Comparison of ENCODE assay signal across 8 cellular contexts in the genomic region with DNA sequence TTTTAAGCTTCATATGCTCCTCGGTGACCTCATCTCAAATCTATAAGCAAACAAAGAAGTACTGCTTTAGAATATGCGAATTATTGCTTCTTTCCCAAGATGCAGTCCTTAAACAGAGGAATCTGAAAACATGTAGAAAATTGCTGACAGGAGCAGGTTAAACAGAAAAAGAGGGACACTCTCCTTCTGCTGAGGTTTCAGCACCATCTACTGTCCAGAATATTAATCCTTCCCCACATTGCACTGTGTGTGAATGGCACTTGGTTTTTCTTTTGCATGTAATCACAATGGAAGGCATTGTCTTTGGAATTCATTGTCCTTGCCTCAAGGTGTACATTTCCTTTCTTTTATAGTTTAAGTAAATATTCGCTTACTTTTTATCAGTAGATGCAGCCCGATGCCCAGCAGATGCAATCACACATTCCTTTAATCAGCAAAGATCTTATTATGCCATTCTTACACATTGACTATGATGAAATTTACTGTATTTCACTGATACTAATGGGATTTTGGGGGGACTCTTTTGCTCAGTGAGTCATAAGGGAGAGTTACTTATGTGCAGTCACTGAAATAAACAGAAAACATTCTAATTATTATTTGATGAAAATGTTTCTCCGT.
A peak's percentile ranks its signal among the peaks of the same experiment; 100 is the strongest.
DNase-seq lines count a peak whose midpoint lies in the region; ATAC-seq, FAIRE-seq and TF ChIP-seq lines count a peak whose summit lies in the region.

No MANE protein-coding gene starts in this region.

- no peaks in the 10 kb centered on the region for H3K36me3 ChIP-seq in endothelial cell of umbilical vein (ENCODE audit: control insufficient read depth in 2 of 2, extremely low read depth in 1 of 2, insufficient read depth in 2 of 2, low read length in 2 of 2)
- H3K36me3 ChIP-seq in ovary = no peaks in the 10 kb centered on the region
- no peaks in the 10 kb centered on the region for H3K36me3 ChIP-seq in osteoblast (ENCODE audit: insufficient read depth, low read length)

- no peak overlapping the region for H3K27ac ChIP-seq in endothelial cell of umbilical vein (ENCODE audit: insufficient read depth, low read depth, low read length)
- no peak overlapping the region for H3K27ac ChIP-seq in ovary
- H3K27ac ChIP-seq in osteoblast (ENCODE audit: low read depth, low read length) = no peak overlapping the region

- TF ChIP-seq POLR2A in endothelial cell of umbilical vein (IDR thresholded peaks at IDR 0.05; ENCODE audit: low read depth, low read length) (no peak), ovary (IDR thresholded peaks at IDR 0.05) (no peak)

- H4K20me1 ChIP-seq in endothelial cell of umbilical vein (replicated peaks; ENCODE audit: control insufficient read depth, extremely low read depth, insufficient read depth, low read length) = no peaks in the 10 kb centered on the region
- no peaks in the 10 kb centered on the region for H4K20me1 ChIP-seq in osteoblast (ENCODE audit: insufficient read depth, low read length)

- BruUV-seq in endothelial cell of umbilical vein (replicated peaks; lab: Mats Ljungman, UMichigan) = no TSS peak

- no peak for TF ChIP-seq EP300 in ovary (IDR thresholded peaks at IDR 0.05)

- intact Hi-C loops in endothelial cell of umbilical vein (cut with micrococcal nuclease) (no loop called here), ovary (cut with DNase I) (no loop called here)

- peak; percentile 4 for FAIRE-seq in endothelial cell of umbilical vein (lab: Jason Lieb, UNC)

- no peak overlapping the region for H3K4me2 ChIP-seq in endothelial cell of umbilical vein (ENCODE audit: insufficient read depth, low read length)
- H3K4me2 ChIP-seq in osteoblast (ENCODE audit: insufficient read depth, low read length) = no peak overlapping the region

- TF ChIP-seq CTCF in endothelial cell of umbilical vein (IDR thresholded peaks at IDR 0.05; ENCODE audit: extremely low read depth in 1 of 2, insufficient read depth in 1 of 2, low read depth in 1 of 2, low read length in 2 of 2) (no peak), ovary (IDR thresholded peaks at IDR 0.05) (peak in 2 of 3 donors; percentile 13 to 25), osteoblast (IDR thresholded peaks at IDR 0.05; ENCODE audit: extremely low read depth, low read depth, low read length) (no peak)

- H3K27me3 ChIP-seq in endothelial cell of umbilical vein (ENCODE audit: control insufficient read depth in 2 of 2, insufficient read depth in 2 of 2, low read length in 2 of 2) (no peaks in the 10 kb centered on the region), ovary (no peaks in the 10 kb centered on the region), osteoblast (ENCODE audit: insufficient read depth, low read length) (no peaks in the 10 kb centered on the region)

- H3K9me3 ChIP-seq in endothelial cell of umbilical vein (replicated peaks; ENCODE audit: control insufficient read depth, insufficient read depth, low read length) (no peaks in the 10 kb centered on the region), ovary (no peaks in the 10 kb centered on the region), osteoblast (ENCODE audit: low read depth, low read length) (no peaks in the 10 kb centered on the region)

- no peaks in the 10 kb centered on the region for H3K4me1 ChIP-seq in endothelial cell of umbilical vein (ENCODE audit: control insufficient read depth, extremely low read depth, insufficient read depth, low read length)
- H3K4me1 ChIP-seq in ovary (ENCODE audit: insufficient read depth) = peaks cover 2% of the 10 kb centered on the region
- H3K4me1 ChIP-seq in osteoblast (ENCODE audit: insufficient read depth, low read length) = no peaks in the 10 kb centered on the region

- WGBS in ovary, 3 donors = 20 to 33% (median 20%) methylated on average over 5 of the region's 5 CpGs

- no peaks in the 10 kb centered on the region for H3K9me1 ChIP-seq in endothelial cell of umbilical vein (replicated peaks; ENCODE audit: control insufficient read depth, extremely low read depth, insufficient read depth, low read length)

- H3K9ac ChIP-seq in endothelial cell of umbilical vein (replicated peaks; ENCODE audit: extremely low read depth, insufficient read depth, low read length) = no peak overlapping the region

- peak; percentile 13 for DNase-seq in DMS79 treated with DMSO at 0.1 percent for 48 hours (lab: John Stamatoyannopoulos, UW)
- DNase-seq in DMS79 (lab: John Stamatoyannopoulos, UW) = no peak
- peak; percentile 40 to 71 for DNase-seq in NCI-H526 (lab: John Stamatoyannopoulos, UW)
- DNase-seq in endothelial cell of umbilical vein (ENCODE audit: low read depth, low spot score) = no peak
- no peak for DNase-seq in ovary
- DNase-seq in osteoblast (ENCODE audit: insufficient read length, low spot score, missing footprints) = no peak
- no peak for DNase-seq in stimulated activated CD4-positive, alpha-beta T cell treated with anti-CD3 and anti-CD28 coated beads, Interleukin-15, amount 100 ng/mL, for 24 hours

- no peak overlapping the region for H3K4me3 ChIP-seq in endothelial cell of umbilical vein (replicated peaks in 1 of 3; ENCODE audit: insufficient read depth in 1 of 3, low read depth in 1 of 3, low read length in 3 of 3)
- H3K4me3 ChIP-seq in ovary = no peak overlapping the region
- no peak overlapping the region for H3K4me3 ChIP-seq in osteoblast (ENCODE audit: insufficient read depth, low read length)

- no peak overlapping the region for H2AFZ ChIP-seq in endothelial cell of umbilical vein (ENCODE audit: low read depth, low read length)
- H2AFZ ChIP-seq in osteoblast (ENCODE audit: low read length) = no peak overlapping the region

- ATAC-seq in HG03025 (IDR thresholded peaks at IDR 0.05; ENCODE audit: low FRiP score, unreplicated experiment) = peak; percentile 84

- POLR2A ChIA-PET in endothelial cell of umbilical vein (lab: Charles Lee) = no interaction called here

- CTCF ChIA-PET in endothelial cell of umbilical vein (lab: Charles Lee) = no interaction called here

- dilution Hi-C loops in endothelial cell of umbilical vein (cut with MboI; ENCODE audit: extremely low pct_ligation_motif_present, low sequenced_read_pairs) = no loop called here

- no peaks in the 10 kb centered on the region for H3K79me2 ChIP-seq in endothelial cell of umbilical vein (ENCODE audit: control insufficient read depth, insufficient read depth, low read length)
- no peaks in the 10 kb centered on the region for H3K79me2 ChIP-seq in osteoblast (ENCODE audit: insufficient read depth, low read length)

TF ChIP-seq in endothelial cell of umbilical vein, 7 proteins besides CTCF, POLR2A, EP300 and RAD21:
- TF ChIP-seq FOS (IDR thresholded peaks at IDR 0.05; ENCODE audit: borderline replicate concordance, insufficient read depth, low read length) = no peak

Comparison
In these comparisons a context has a peak if more than half of its experiments do, and no peak if none do; other contexts are left out.
1. DNase-seq: peak in DMS79 treated with DMSO at 0.1 percent for 48 hours (single experiment) and NCI-H526 (2 of 2); none in DMS79 (single experiment), endothelial cell of umbilical vein (single experiment), ovary (0 of 5), osteoblast (single experiment) and stimulated activated CD4-positive, alpha-beta T cell treated with anti-CD3 and anti-CD28 coated beads, Interleukin-15, amount 100 ng/mL, for 24 hours (single experiment).
2. CTCF ChIP-seq: peak in ovary (2 of 3); none in endothelial cell of umbilical vein (0 of 2) and osteoblast (single experiment).